Comparison of ENCODE assay signal across 19 cellular contexts in genomic region chr20:5297280-5298004, GRCh38. TPM values are rescaled to one million over a fixed set of nuclear protein-coding genes. Genes with fewer than 3 reads are reported as not detected.
DNase-seq lines count a peak whose midpoint lies in the region; ATAC-seq, FAIRE-seq and TF ChIP-seq lines count a peak whose summit lies in the region.
"Had no signal": no experiment of that assay in that cellular context is flagged by ENCODE, and none has a peak within 500 bp of the region (broad histone marks: within the 10 kb centered on the region; RNA-seq: fewer than 3 reads in every experiment).

No MANE protein-coding gene starts in this region.

- H3K36me3 ChIP-seq in SK-N-SH (replicated peaks in 1 of 2; ENCODE audit: control insufficient read depth in 1 of 2, insufficient read depth in 2 of 2, low read length in 1 of 2) (no peaks in the 10 kb centered on the region), small intestine (ENCODE audit: control insufficient read depth in 2 of 2, insufficient read depth in 2 of 2, low read length in 2 of 2) (no peaks in the 10 kb centered on the region)
- H3K36me3 ChIP-seq: MG63 had no signal

- peaks cover 8% of the 10 kb centered on the region for H3K4me1 Mint-ChIP-seq in activated naive CD8-positive, alpha-beta T cell treated with anti-CD3 and anti-CD28 coated beads, Interleukin-2, amount 10 ng/mL, durations not matched to agents 7 days and 5 days
- H3K4me1 Mint-ChIP-seq in activated naive CD8-positive, alpha-beta T cell treated with anti-CD3 and anti-CD28 coated beads for 36 hours, result peaks cover 10% of the 10 kb centered on the region

- H3K27ac Mint-ChIP-seq in activated naive CD8-positive, alpha-beta T cell treated with anti-CD3 and anti-CD28 coated beads, Interleukin-2, amount 10 ng/mL, durations not matched to agents 7 days and 5 days, result no peak overlapping the region
- H3K27ac Mint-ChIP-seq in activated naive CD8-positive, alpha-beta T cell treated with anti-CD3 and anti-CD28 coated beads for 36 hours, result no peak overlapping the region
- H3K27ac Mint-ChIP-seq in activated naive CD4-positive, alpha-beta T cell treated with anti-CD3 and anti-CD28 coated beads, Interleukin-2, amount 50 U/mL, for 72 hours, result no peak overlapping the region

- 30% methylated on average over 11 of the region's 11 CpGs for WGBS in SK-N-SH (ENCODE audit: low lambda C conversion rate)
- WGBS in small intestine, 3 donors, result 5 to 37% (median 22%) methylated on average over 11 of the region's 11 CpGs

- H3K9me2 ChIP-seq in SK-N-SH, result no peaks in the 10 kb centered on the region

- H3K36me3 Mint-ChIP-seq in activated naive CD8-positive, alpha-beta T cell treated with anti-CD3 and anti-CD28 coated beads, Interleukin-2, amount 10 ng/mL, durations not matched to agents 7 days and 5 days, result no peaks in the 10 kb centered on the region
- no peaks in the 10 kb centered on the region for H3K36me3 Mint-ChIP-seq in activated naive CD8-positive, alpha-beta T cell treated with anti-CD3 and anti-CD28 coated beads for 36 hours
- no peaks in the 10 kb centered on the region for H3K36me3 Mint-ChIP-seq in activated naive CD4-positive, alpha-beta T cell treated with anti-CD3 and anti-CD28 coated beads, Interleukin-2, amount 50 U/mL, for 72 hours

- H3K4me2 ChIP-seq in SK-N-SH, result no peak overlapping the region

- no peak overlapping the region for H2AFZ ChIP-seq in SK-N-SH (ENCODE audit: low read depth)

- CTCF ChIA-PET in SK-N-SH (lab: Yijun Ruan, JAX), result interaction anchor here (0.9 to 2.4 kb wide), 6 partner anchors 16 to 150 kb away, joined by 3 to 12 read pairs (median 4); partner anchors contain the start of gene PROKR2

- no peaks in the 10 kb centered on the region for H3K9me3 ChIP-seq in SK-N-SH
- no peaks in the 10 kb centered on the region for H3K9me3 ChIP-seq in small intestine (ENCODE audit: control insufficient read depth, low read depth)
- H3K9me3 ChIP-seq: MG63 had no signal

- POLR2A ChIA-PET in activated naive CD8-positive, alpha-beta T cell treated with anti-CD3 and anti-CD28 coated beads, Interleukin-2, amount 10 ng/mL, durations not matched to agents 7 days and 5 days (lab: Charles Lee), result no interaction called here
- POLR2A ChIA-PET in SK-N-SH (lab: Yijun Ruan, JAX), result no interaction called here

- H3F3A ChIP-seq in SK-N-SH (replicated peaks; ENCODE audit: insufficient read depth), result no peaks in the 10 kb centered on the region

- no peaks in the 10 kb centered on the region for H3K79me2 ChIP-seq in SK-N-SH (ENCODE audit: insufficient read depth)

- peaks cover 0 to 14% of the 10 kb centered on the region in 2 experiments; a peak in 1 of 4 replicates for H3K4me1 ChIP-seq in SK-N-SH (ENCODE audit: control insufficient read depth in 1 of 2, insufficient read depth in 2 of 2, low read depth in 1 of 2, low read length in 1 of 2)
- H3K4me1 ChIP-seq in small intestine (ENCODE audit: control insufficient read depth in 2 of 2, insufficient read depth in 1 of 2, low read depth in 1 of 2, low read length in 1 of 2), result no peaks in the 10 kb centered on the region

- no peak for DNase-seq in activated naive CD8-positive, alpha-beta T cell treated with anti-CD3 and anti-CD28 coated beads, Interleukin-2, amount 10 ng/mL, durations not matched to agents 7 days and 5 days
- DNase-seq in activated naive CD8-positive, alpha-beta T cell treated with anti-CD3 and anti-CD28 coated beads for 36 hours, result no peak
- DNase-seq in SK-N-SH, result peak; percentile 58
- peak; percentile 35 for DNase-seq in fibroblast of mammary gland (ENCODE audit: low read depth)
- peak; percentile 17 for DNase-seq in small intestine
- DNase-seq in NCI-H1930 (lab: John Stamatoyannopoulos, UW), result no peak
- no peak for DNase-seq in activated naive CD4-positive, alpha-beta T cell treated with anti-CD3 and anti-CD28 coated beads, Interleukin-2, amount 50 U/mL, for 72 hours (ENCODE audit: low spot score in 2 of 2)
- DNase-seq in CD1c-positive myeloid dendritic cell (ENCODE audit: extremely low spot score), result no peak
- DNase-seq: C1 segment of cervical spinal cord, DMS 273 treated with DMSO at 0.1 percent for 48 hours, MG63, NCI-H1092, NCI-H146, NCI-H2081 treated with DMSO at 0.1 percent for 48 hours, NCI-H345, NCI-H526 had no signal

- H3K9ac ChIP-seq in SK-N-SH, result no peak overlapping the region

- ATAC-seq in activated naive CD8-positive, alpha-beta T cell treated with anti-CD3 and anti-CD28 coated beads, Interleukin-2, amount 10 ng/mL, durations not matched to agents 7 days and 5 days (ENCODE audit: low read depth), result no peak
- ATAC-seq in activated naive CD4-positive, alpha-beta T cell treated with anti-CD3 and anti-CD28 coated beads, Interleukin-2, amount 50 U/mL, for 72 hours, result no peak

- peak overlapping the region; percentile 15 for H3K4me3 Mint-ChIP-seq in activated naive CD8-positive, alpha-beta T cell treated with anti-CD3 and anti-CD28 coated beads, Interleukin-2, amount 10 ng/mL, durations not matched to agents 7 days and 5 days
- H3K4me3 Mint-ChIP-seq in activated naive CD8-positive, alpha-beta T cell treated with anti-CD3 and anti-CD28 coated beads for 36 hours, result no peak overlapping the region

- no peaks in the 10 kb centered on the region for H4K20me1 ChIP-seq in SK-N-SH (ENCODE audit: insufficient read depth)

- H3K9me3 Mint-ChIP-seq in activated naive CD8-positive, alpha-beta T cell treated with anti-CD3 and anti-CD28 coated beads, Interleukin-2, amount 10 ng/mL, durations not matched to agents 7 days and 5 days, result no peaks in the 10 kb centered on the region
- H3K9me3 Mint-ChIP-seq in activated naive CD8-positive, alpha-beta T cell treated with anti-CD3 and anti-CD28 coated beads for 36 hours, result no peaks in the 10 kb centered on the region
- H3K9me3 Mint-ChIP-seq in activated naive CD4-positive, alpha-beta T cell treated with anti-CD3 and anti-CD28 coated beads, Interleukin-2, amount 50 U/mL, for 72 hours, result no peaks in the 10 kb centered on the region

- TF ChIP-seq CTCF in SK-N-SH (IDR thresholded peaks at IDR 0.05) (no peak), fibroblast of mammary gland (conservative IDR thresholded peaks at IDR 0.05; ENCODE audit: control insufficient read depth, insufficient read depth, low read depth, low read length) (no peak)

- TF ChIP-seq EP300 in SK-N-SH (IDR thresholded peaks at IDR 0.05; ENCODE audit: borderline replicate concordance in 1 of 2, low read depth in 1 of 2, low read length in 1 of 2), result peak in 1 of 2 experiments; percentile 68; a peak in 1 of 4 replicates

- H3K27ac ChIP-seq in SK-N-SH (ENCODE audit: low read depth in 2 of 2, low read length in 1 of 2) (peak overlapping the region in 1 of 2 experiments; percentile 51; a peak in 1 of 4 replicates), small intestine (ENCODE audit: low read depth in 1 of 2, low read length in 1 of 2) (no peak overlapping the region)

- peak; percentile 12; the same call in 1 of the 2 replicates for TF ChIP-seq RAD21 in SK-N-SH (IDR thresholded peaks at IDR 0.05; ENCODE audit: low read length)

- no peak for FAIRE-seq in small intestine (lab: Jason Lieb, UNC)
- FAIRE-seq: A204.1 had no signal

- H3K27me3 ChIP-seq in SK-N-SH (ENCODE audit: insufficient read depth), result no peaks in the 10 kb centered on the region; the same call in 1 of the 2 replicates
- no peaks in the 10 kb centered on the region for H3K27me3 ChIP-seq in small intestine (ENCODE audit: control insufficient read depth in 2 of 2, insufficient read depth in 2 of 2, low read length in 2 of 2)
- H3K27me3 ChIP-seq: MG63 had no signal

- H3K27me3 Mint-ChIP-seq in activated naive CD8-positive, alpha-beta T cell treated with anti-CD3 and anti-CD28 coated beads, Interleukin-2, amount 10 ng/mL, durations not matched to agents 7 days and 5 days, result peaks cover 35% of the 10 kb centered on the region
- H3K27me3 Mint-ChIP-seq in activated naive CD8-positive, alpha-beta T cell treated with anti-CD3 and anti-CD28 coated beads for 36 hours, result peaks cover 42% of the 10 kb centered on the region

- no peak overlapping the region for H3K4me3 ChIP-seq in SK-N-SH (ENCODE audit: low read depth in 2 of 2, low read length in 1 of 2)
- no peak overlapping the region for H3K4me3 ChIP-seq in fibroblast of mammary gland (ENCODE audit: control insufficient read depth, low read depth, low read length)
- H3K4me3 ChIP-seq in small intestine (ENCODE audit: low read depth in 1 of 2, low read length in 2 of 2), result no peak overlapping the region
- H3K4me3 ChIP-seq: MG63 had no signal

TF ChIP-seq in SK-N-SH, 30 proteins besides CTCF, POLR2A, EP300 and RAD21 (continues in another document):
- no peak for TF ChIP-seq MAX (IDR thresholded peaks at IDR 0.05; ENCODE audit: low read depth)
- peak; percentile 85 for TF ChIP-seq GATA2 (CRISPR knock-in tag; IDR thresholded peaks at IDR 0.05)
- peak; percentile 84 for TF ChIP-seq MXI1 (IDR thresholded peaks at IDR 0.05; ENCODE audit: low read depth, low read length)
- no peak for TF ChIP-seq FOXJ3 (CRISPR knock-in tag; IDR thresholded peaks at IDR 0.05)
- TF ChIP-seq RCOR1 (IDR thresholded peaks at IDR 0.05; ENCODE audit: low read length), result peak; percentile 29; the same call in 1 of the 2 replicates
- no peak for TF ChIP-seq YY1 (IDR thresholded peaks at IDR 0.05; ENCODE audit: low read depth)
- no peak for TF ChIP-seq FOXM1 (IDR thresholded peaks at IDR 0.05; ENCODE audit: low read depth)
- peak; percentile 60 for TF ChIP-seq CHD2 (IDR thresholded peaks at IDR 0.05; ENCODE audit: low read length, partially characterized antibody)

RNA-seq across cellular contexts. Expression of gene PROKR2, which starts 19.3 kb away (rescaled TPM):
- total RNA-seq in activated naive CD8-positive, alpha-beta T cell treated with anti-CD3 and anti-CD28 coated beads, Interleukin-2, amount 10 ng/mL, durations not matched to agents 7 days and 5 days, result not detected
- not detected for total RNA-seq in activated naive CD8-positive, alpha-beta T cell treated with anti-CD3 and anti-CD28 coated beads for 36 hours
- 0.13 and 0.44 TPM in 2 replicates for polyA plus RNA-seq in SK-N-SH (2012; rRNA removed)
- 0.14 and 0.28 TPM in 2 replicates for polyA plus RNA-seq in SK-N-SH (2012; cell fraction: cytosol; rRNA removed)
- 0.08 and 0.12 TPM in 2 replicates for polyA plus RNA-seq in SK-N-SH (2012; cell fraction: nucleus; rRNA removed)
- polyA plus RNA-seq in small intestine, result not detected
- total RNA-seq in activated naive CD4-positive, alpha-beta T cell treated with anti-CD3 and anti-CD28 coated beads, Interleukin-2, amount 50 U/mL, for 72 hours, result not detected
- total RNA-seq: Daoy, H4 had no signal

Comparison
In these comparisons a context has a peak if more than half of its experiments do, and no peak if none do; other contexts are left out.
1. DNase-seq: peak in SK-N-SH (single experiment), fibroblast of mammary gland (single experiment) and small intestine (single experiment); none in activated naive CD8-positive, alpha-beta T cell treated with anti-CD3 and anti-CD28 coated beads, Interleukin-2, amount 10 ng/mL, durations not matched to agents 7 days and 5 days (single experiment), activated naive CD8-positive, alpha-beta T cell treated with anti-CD3 and anti-CD28 coated beads for 36 hours (single experiment), NCI-H1930 (0 of 2), activated naive CD4-positive, alpha-beta T cell treated with anti-CD3 and anti-CD28 coated beads, Interleukin-2, amount 50 U/mL, for 72 hours (0 of 2) and CD1c-positive myeloid dendritic cell (single experiment).